ENCODE assay signal across 1 cellular context in genomic region chr5:97089149-97089801, GRCh38.
A peak's percentile ranks its signal among the peaks of the same experiment; 100 is the strongest.
TF ChIP-seq lines count a peak whose summit lies in the region.

No MANE protein-coding gene starts in this region.

TF ChIP-seq in K562, 482 proteins besides CTCF, POLR2A, EP300 and RAD21 (continued from another document):
- TF ChIP-seq ZFP91 (CRISPR knock-in tag; IDR thresholded peaks at IDR 0.05) (no peak), DPF2 (IDR thresholded peaks at IDR 0.05) (peak; percentile 64; the same call in 1 of the 2 replicates), MEF2A (IDR thresholded peaks at IDR 0.05; ENCODE audit: control insufficient read depth, low read depth, low read length) (no peak), STAT5A (IDR thresholded peaks at IDR 0.05; ENCODE audit: borderline replicate concordance, low read length) (no peak), ZNF23 (CRISPR knock-in tag; IDR thresholded peaks at IDR 0.05) (no peak)
